Comparison of ENCODE assay signal across 10 cellular contexts in the genomic region with DNA sequence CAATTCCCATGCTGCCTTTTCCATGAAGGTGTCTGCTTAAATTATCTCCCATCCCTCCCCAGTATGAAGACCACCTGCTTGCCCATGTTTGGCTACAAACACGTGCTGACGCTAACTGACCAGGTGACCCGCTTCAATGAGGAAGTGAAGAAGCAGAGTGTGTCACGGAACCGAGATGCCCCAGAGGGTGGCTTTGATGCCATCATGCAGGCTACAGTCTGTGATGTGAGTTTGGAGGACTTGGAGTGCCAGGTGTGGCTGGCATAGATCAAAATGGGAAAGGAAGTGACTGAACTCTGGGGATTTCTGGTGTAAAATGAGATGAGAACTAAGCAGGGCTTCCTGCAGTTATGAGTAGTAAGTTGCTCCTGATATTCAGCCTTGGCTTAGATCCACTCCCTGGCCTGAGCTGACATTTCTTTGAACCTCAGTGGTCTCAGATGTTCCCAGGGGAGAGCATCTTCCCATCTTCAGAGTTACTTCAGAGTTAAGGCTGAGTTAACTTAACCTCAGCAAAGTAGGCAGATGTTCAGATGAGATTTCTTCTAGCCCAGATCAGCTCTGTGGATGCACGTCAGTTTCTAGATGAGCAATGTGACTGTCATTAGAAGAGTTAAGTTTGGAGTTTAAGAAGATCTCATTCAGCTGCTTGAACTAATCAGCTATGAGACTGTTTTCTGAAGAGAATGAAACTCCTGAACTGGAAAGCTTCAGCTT. TPM values are rescaled to one million over a fixed set of nuclear protein-coding genes. Genes with fewer than 3 reads are reported as not detected.
A peak's percentile ranks its signal among the peaks of the same experiment; 100 is the strongest.
DNase-seq lines count a peak whose midpoint lies in the region; ATAC-seq and TF ChIP-seq lines count a peak whose summit lies in the region.
"Had no signal": no experiment of that assay in that cellular context is flagged by ENCODE, and none has a peak within 500 bp of the region (broad histone marks: within the 10 kb centered on the region; RNA-seq: fewer than 3 reads in every experiment).

No MANE protein-coding gene starts in this region.

- H3K9me3 ChIP-seq in mucosa of descending colon (no peaks in the 10 kb centered on the region), breast epithelium (no peaks in the 10 kb centered on the region)

- TF ChIP-seq CTCF in mucosa of descending colon (IDR thresholded peaks at IDR 0.05): no peak
- TF ChIP-seq CTCF in breast epithelium (IDR thresholded peaks at IDR 0.05): no peak

- H3K36me3 ChIP-seq in mucosa of descending colon (ENCODE audit: low read depth) (no peaks in the 10 kb centered on the region), breast epithelium (no peaks in the 10 kb centered on the region)

- H3K27ac ChIP-seq in breast epithelium: no peak overlapping the region

- intact Hi-C loops in mucosa of descending colon (cut with DNase I, micrococcal nuclease): no loop called here
- intact Hi-C loops in breast epithelium (cut with DNase I; ENCODE audit: low total_unique reads): no loop called here

- H3K4me3 ChIP-seq in mucosa of descending colon: no peak overlapping the region
- no peak overlapping the region for H3K4me3 ChIP-seq in breast epithelium

- no peak for TF ChIP-seq POLR2A in breast epithelium (IDR thresholded peaks at IDR 0.05)

- no peaks in the 10 kb centered on the region for H3K27me3 ChIP-seq in breast epithelium

- DNase-seq in mucosa of descending colon (no peak), cerebellar nuclear complex (lab: John Stamatoyannopoulos, UW) (no peak), breast epithelium (ENCODE audit: low spot score in 2 of 2) (no peak)
- DNase-seq in stimulated activated CD4-positive, alpha-beta T cell treated with anti-CD3 and anti-CD28 coated beads, Interleukin-12 subunit alpha, Interleukin-12 subunit beta, amount 100 ng/mL, for 4 hours: no peak
- DNase-seq in activated naive CD4-positive, alpha-beta T cell treated with anti-CD3 and anti-CD28 coated beads, Interleukin-2, amount 50 U/mL, for 16 hours: no peak
- DNase-seq: activated effector memory CD4-positive, alpha-beta T cell treated with anti-CD3 and anti-CD28 coated beads, Interleukin-2, amount 50 U/mL, for 16 hours; NCI-H1105 had no signal

- no peaks in the 10 kb centered on the region for H3K4me1 ChIP-seq in mucosa of descending colon (ENCODE audit: low read depth)
- H3K4me1 ChIP-seq in breast epithelium: peaks cover 0 to under 1% of the 10 kb centered on the region in 2 donors

- ATAC-seq in GM18858 (IDR thresholded peaks at IDR 0.05; ENCODE audit: unreplicated experiment) (peak; percentile 57), GM21576 (IDR thresholded peaks at IDR 0.05; ENCODE audit: unreplicated experiment) (peak; percentile 60), HG03439 (IDR thresholded peaks at IDR 0.05; ENCODE audit: unreplicated experiment) (peak; percentile 65), mucosa of descending colon (peak; percentile 30)

RNA-seq across cellular contexts. Expression of a gene that starts 32.7 kb away (rescaled TPM):
- total RNA-seq in mucosa of descending colon: 10 to 100 TPM in 1 of 3 donors, 1 to 10 TPM in 2; 3.9 to 58.4 (median 6.8) TPM
- total RNA-seq in breast epithelium: 10 to 100 TPM in 2 of 3 donors, 1 to 10 TPM in 1; 3.8 to 29.8 (median 14.6) TPM

RNA-seq across cellular contexts. Expression of a gene that starts 37.4 kb away (rescaled TPM):
- total RNA-seq in mucosa of descending colon (10 to 100 TPM in 1 of 3 donors, 1 to 10 TPM in 2; 2.7 to 15.3 (median 4.7) TPM), breast epithelium (10 to 100 TPM in 2 of 3 donors, 1 to 10 TPM in 1; 8.8 to 16.4 (median 10.8) TPM)
